In the genomic region with DNA sequence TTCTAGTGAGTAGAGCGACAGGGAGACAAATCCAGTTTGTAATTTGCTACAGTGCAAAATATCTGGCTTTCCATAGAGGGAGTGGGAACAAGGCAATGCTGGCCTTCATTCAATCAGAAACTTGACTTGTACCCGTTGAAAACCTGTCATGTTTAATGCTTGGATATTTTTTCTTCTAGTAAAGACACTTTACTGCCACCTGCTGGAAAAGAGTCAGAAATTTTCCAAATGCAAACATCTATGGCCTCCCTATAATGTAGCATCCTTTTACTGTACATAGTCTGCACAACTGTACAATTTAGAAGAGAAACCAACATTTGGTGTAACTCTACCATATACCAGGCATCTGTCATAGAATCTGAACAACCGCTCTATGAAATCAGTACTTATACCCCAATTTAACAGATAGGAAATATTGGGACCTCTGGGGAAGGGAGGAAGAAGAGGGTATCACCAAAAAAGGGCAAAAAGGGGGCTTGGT, we compare ENCODE assay signal across 1 cellular context.
TF ChIP-seq lines count a peak whose summit lies in the region.

No MANE protein-coding gene starts in this region.

TF ChIP-seq in Ishikawa, 13 proteins besides CTCF, POLR2A, EP300 and RAD21 (continued from another document):
- TF ChIP-seq, protein P1, sequence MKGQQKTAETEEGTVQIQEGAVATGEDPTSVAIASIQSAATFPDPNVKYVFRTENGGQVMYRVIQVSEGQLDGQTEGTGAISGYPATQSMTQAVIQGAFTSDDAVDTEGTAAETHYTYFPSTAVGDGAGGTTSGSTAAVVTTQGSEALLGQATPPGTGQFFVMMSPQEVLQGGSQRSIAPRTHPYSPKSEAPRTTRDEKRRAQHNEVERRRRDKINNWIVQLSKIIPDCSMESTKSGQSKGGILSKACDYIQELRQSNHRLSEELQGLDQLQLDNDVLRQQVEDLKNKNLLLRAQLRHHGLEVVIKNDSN (IDR thresholded peaks at IDR 0.05) = no peak
- no peak for TF ChIP-seq TAF1 (IDR thresholded peaks at IDR 0.05; ENCODE audit: low read depth)
- TF ChIP-seq, protein P2, sequence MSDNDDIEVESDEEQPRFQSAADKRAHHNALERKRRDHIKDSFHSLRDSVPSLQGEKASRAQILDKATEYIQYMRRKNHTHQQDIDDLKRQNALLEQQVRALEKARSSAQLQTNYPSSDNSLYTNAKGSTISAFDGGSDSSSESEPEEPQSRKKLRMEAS (IDR thresholded peaks at IDR 0.05) = no peak
- TF ChIP-seq EGR1 (IDR thresholded peaks at IDR 0.05) = no peak
- no peak for TF ChIP-seq YY1 (IDR thresholded peaks at IDR 0.05; ENCODE audit: low read depth)
- TF ChIP-seq TEAD4 (IDR thresholded peaks at IDR 0.05) = no peak
- no peak for TF ChIP-seq NFIC (IDR thresholded peaks at IDR 0.05)
